Comparison of ENCODE assay signal across 20 cellular contexts in the genomic region with DNA sequence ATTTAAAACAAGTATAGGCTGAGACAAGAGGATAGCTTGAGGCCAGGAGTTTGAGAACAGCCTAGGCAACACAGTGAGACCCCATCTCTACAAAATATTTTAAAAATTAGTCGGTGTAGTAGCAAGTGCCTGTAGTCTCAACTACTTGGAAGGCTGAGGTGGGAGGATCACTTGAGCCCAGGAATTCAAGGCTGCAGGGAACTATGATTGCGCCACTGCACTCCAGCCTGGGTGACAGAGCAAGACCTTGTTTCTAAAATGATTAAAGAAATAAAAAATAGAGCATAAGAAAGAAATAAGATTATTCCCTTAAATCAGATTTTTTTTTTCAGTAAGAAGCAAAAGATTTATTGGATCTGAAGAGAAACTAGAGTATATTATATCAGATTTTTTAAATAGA. TPM values are rescaled to one million over a fixed set of nuclear protein-coding genes. Genes with fewer than 3 reads are reported as not detected.
DNase-seq lines count a peak whose midpoint lies in the region; ATAC-seq, FAIRE-seq and TF ChIP-seq lines count a peak whose summit lies in the region.
"Had no signal": no experiment of that assay in that cellular context is flagged by ENCODE, and none has a peak within 500 bp of the region (broad histone marks: within the 10 kb centered on the region; RNA-seq: fewer than 3 reads in every experiment).

No MANE protein-coding gene starts in this region.

- H3K9me3 Mint-ChIP-seq in CD8-positive, alpha-beta memory T cell: no peaks in the 10 kb centered on the region
- H3K9me3 Mint-ChIP-seq: CD4-positive, alpha-beta T cell; HFFc6 had no signal

- no peak for TF ChIP-seq RAD21 in HepG2 (CRISPR knock-in tag; IDR thresholded peaks at IDR 0.05)

- POLR2A ChIA-PET in HepG2 (lab: Yijun Ruan, JAX): no interaction called here
- POLR2A ChIA-PET in CD8-positive, alpha-beta memory T cell (lab: Charles Lee): no interaction called here

- H3K4me1 ChIP-seq in HepG2 (ENCODE audit: insufficient read depth, low read length): peaks cover 43% of the 10 kb centered on the region
- H3K4me1 ChIP-seq in right lobe of liver: peaks cover 0 to 18% (median 0%) of the 10 kb centered on the region in 4 donors
- peaks cover 12% of the 10 kb centered on the region for H3K4me1 ChIP-seq in psoas muscle
- H3K4me1 ChIP-seq in CD8-positive, alpha-beta memory T cell (ENCODE audit: insufficient read depth, low read length): no peaks in the 10 kb centered on the region
- no peaks in the 10 kb centered on the region for H3K4me1 ChIP-seq in foreskin keratinocyte

- no peaks in the 10 kb centered on the region for H3K27me3 Mint-ChIP-seq in CD8-positive, alpha-beta memory T cell
- H3K27me3 Mint-ChIP-seq: CD4-positive, alpha-beta T cell had no signal

- no peaks in the 10 kb centered on the region for H3K79me2 ChIP-seq in HepG2 (ENCODE audit: insufficient read depth, low read length)

- no peak overlapping the region for H3K9ac ChIP-seq in HepG2 (ENCODE audit: insufficient read depth, low read depth, low read length)

- H3K27ac Mint-ChIP-seq in CD8-positive, alpha-beta memory T cell: no peak overlapping the region
- H3K27ac Mint-ChIP-seq: CD4-positive, alpha-beta T cell; HFFc6 had no signal

- H3K4me3 ChIP-seq in HepG2 (replicated peaks in 1 of 3; ENCODE audit: insufficient read depth in 1 of 3, low read depth in 2 of 3, low read length in 3 of 3) (no peak overlapping the region), right lobe of liver (no peak overlapping the region), psoas muscle (no peak overlapping the region)
- H3K4me3 ChIP-seq in CD8-positive, alpha-beta memory T cell (ENCODE audit: low read length): no peak overlapping the region
- H3K4me3 ChIP-seq: A549 had no signal

- no peaks in the 10 kb centered on the region for H4K20me1 ChIP-seq in HepG2 (ENCODE audit: insufficient read depth, low read length)

- ATAC-seq in HepG2 (no peak), right lobe of liver (no peak), psoas muscle (peak in 2 of 4 donors; percentile 39 to 53), foreskin keratinocyte (no peak)
- ATAC-seq: A549, HCT116 had no signal

- no peak for FAIRE-seq in HepG2 (lab: Jason Lieb, UNC)
- FAIRE-seq: A549 had no signal

- 77% methylated on average over 2 of the region's 2 CpGs for WGBS in HepG2 (ENCODE audit: low lambda C conversion rate)
- 84% methylated on average over 2 of the region's 2 CpGs for WGBS in right lobe of liver (ENCODE audit: insufficient coverage, low coverage, low lambda C conversion rate, missing lambda C conversion rate)
- 78 to 93% (median 91%) methylated on average over 2 of the region's 2 CpGs for WGBS in psoas muscle, 3 donors

- H3K27me3 ChIP-seq in HepG2 (ENCODE audit: control insufficient read depth in 1 of 2, insufficient read depth in 2 of 2, low read length in 2 of 2): no peaks in the 10 kb centered on the region
- H3K27me3 ChIP-seq in right lobe of liver: no peaks in the 10 kb centered on the region
- no peaks in the 10 kb centered on the region for H3K27me3 ChIP-seq in psoas muscle (ENCODE audit: insufficient read depth in 3 of 3, low read length in 2 of 3)
- no peaks in the 10 kb centered on the region for H3K27me3 ChIP-seq in CD8-positive, alpha-beta memory T cell (ENCODE audit: insufficient read depth, low read length, poor library complexity, severe bottlenecking)
- no peaks in the 10 kb centered on the region for H3K27me3 ChIP-seq in foreskin keratinocyte

- DNase-seq in HepG2 (ENCODE audit: low spot score) (no peak), right lobe of liver (no peak), amniotic epithelial cell (ENCODE audit: low read depth) (peak; percentile 47), psoas muscle (no peak), foreskin keratinocyte (no peak)
- DNase-seq in activated CD4-positive, alpha-beta T cell treated with anti-CD3 and anti-CD28 coated beads, Interleukin-2, amount 50 U/mL, for 4 hours: no peak
- no peak for DNase-seq in CD8-positive, alpha-beta memory T cell
- no peak for DNase-seq in effector CD4-positive, alpha-beta T cell
- DNase-seq: AML-193; CD4-positive, alpha-beta T cell; DMS153; DMS79; GF-D8; GOT3; H7; HFFc6 had no signal

- H2AFZ ChIP-seq in HepG2 (ENCODE audit: low read length): no peak overlapping the region

- BruUV-seq in HepG2 (replicated peaks; lab: Mats Ljungman, UMichigan): no TSS peak

- H3K36me3 ChIP-seq in HepG2 (replicated peaks in 1 of 2; ENCODE audit: control insufficient read depth in 1 of 2, insufficient read depth in 2 of 2, low read length in 2 of 2): no peaks in the 10 kb centered on the region
- no peaks in the 10 kb centered on the region for H3K36me3 ChIP-seq in right lobe of liver
- peaks cover 0 to 27% of the 10 kb centered on the region in 2 donors for H3K36me3 ChIP-seq in psoas muscle (ENCODE audit: insufficient read depth in 1 of 2, low read depth in 1 of 2)
- no peaks in the 10 kb centered on the region for H3K36me3 ChIP-seq in CD8-positive, alpha-beta memory T cell (ENCODE audit: insufficient read depth, low read length)

- H3K27ac ChIP-seq in HepG2 (ENCODE audit: extremely low read length, insufficient read depth, low read length): no peak overlapping the region
- H3K27ac ChIP-seq in right lobe of liver: no peak overlapping the region
- H3K27ac ChIP-seq in psoas muscle: peak overlapping the region; percentile 54
- H3K27ac ChIP-seq in CD8-positive, alpha-beta memory T cell (ENCODE audit: low read depth, low read length): no peak overlapping the region
- H3K27ac ChIP-seq in foreskin keratinocyte: no peak overlapping the region
- H3K27ac ChIP-seq: 22Rv1, A549, C4-2B had no signal

- TF ChIP-seq POLR2A in HepG2 (IDR thresholded peaks at IDR 0.05; ENCODE audit: insufficient read depth in 1 of 2, low read depth in 2 of 2, low read length in 2 of 2) (no peak), right lobe of liver (IDR thresholded peaks at IDR 0.05) (no peak)

- H3K4me1 Mint-ChIP-seq in CD8-positive, alpha-beta memory T cell: no peaks in the 10 kb centered on the region

- no peaks in the 10 kb centered on the region for H3K36me3 Mint-ChIP-seq in CD8-positive, alpha-beta memory T cell

- H3K4me2 ChIP-seq in HepG2 (ENCODE audit: low read depth, low read length): no peak overlapping the region
- H3K4me2 ChIP-seq: A549 had no signal

- TF ChIP-seq CTCF in HepG2 (CRISPR knock-in tag; IDR thresholded peaks at IDR 0.05) (no peak), right lobe of liver (IDR thresholded peaks at IDR 0.05) (no peak), psoas muscle (IDR thresholded peaks at IDR 0.05) (no peak), foreskin keratinocyte (conservative IDR thresholded peaks at IDR 0.05) (no peak)

- H3K9me3 ChIP-seq in HepG2 (ENCODE audit: low read length) (no peaks in the 10 kb centered on the region), right lobe of liver (no peaks in the 10 kb centered on the region), psoas muscle (no peaks in the 10 kb centered on the region)
- no peaks in the 10 kb centered on the region for H3K9me3 ChIP-seq in CD8-positive, alpha-beta memory T cell (ENCODE audit: low read length)
- H3K9me3 ChIP-seq: A549 had no signal

- no peak for TF ChIP-seq EP300 in HepG2 (IDR thresholded peaks at IDR 0.05; ENCODE audit: low read depth in 2 of 2, low read length in 2 of 2)
- no peak for TF ChIP-seq EP300 in HepG2 (CRISPR knock-in tag; IDR thresholded peaks at IDR 0.05; ENCODE audit: borderline replicate concordance)

- intact Hi-C loops in HepG2 (cut with micrococcal nuclease; ENCODE audit: unreplicated experiment) (no loop called here), right lobe of liver (cut with DNase I) (no loop called here), psoas muscle (cut with DNase I) (no loop called here)

- H3K4me3 Mint-ChIP-seq in CD8-positive, alpha-beta memory T cell: no peak overlapping the region
- H3K4me3 Mint-ChIP-seq: CD4-positive, alpha-beta T cell; HFFc6 had no signal

- CTCF ChIA-PET in HepG2 (lab: Yijun Ruan, JAX; ENCODE audit: low intra/inter-chr PET ratio, low total read pairs): interaction anchor here (1.6 kb wide), 1 partner anchor 150 kb away, joined by 3 read pairs; no protein-coding TSS in a partner anchor
- CTCF ChIA-PET in CD8-positive, alpha-beta memory T cell (lab: Charles Lee): no interaction called here

- in situ Hi-C loops in HepG2 (cut with HindIII; ENCODE audit: extremely low pct_ligation_motif_present, low pct_unique_long_range_greater_than_20kb): no loop called here

RNA-seq across cellular contexts. Expression of gene LRRC20, which starts 11.7 kb away (rescaled TPM):
- total RNA-seq in HepG2 (2016; rRNA removed; fragmentation: Illumina TruSeq; extraction: Trizol) (37.5 and 38.6 TPM in 2 replicates), right lobe of liver (10 to 100 TPM in 5 of 6 experiments, 1 to 10 TPM in 1; 9.6 to 22.5 (median 16.6) TPM), psoas muscle (100 to 1,000 TPM in 3 of 4 donors, 10 to 100 TPM in 1; 66.1 to 143 (median 140) TPM), foreskin keratinocyte (8.5 and 12.7 TPM in 2 replicates)
- 7.5 and 7.6 TPM in 2 replicates for total RNA-seq in HepG2 (2016; cell fraction: cytosol; rRNA removed; fragmentation: Illumina TruSeq; extraction: Trizol; ENCODE audit: low read depth)
- total RNA-seq in HepG2 (2016; cell fraction: insoluble cytoplasmic fraction; rRNA removed; fragmentation: Illumina TruSeq; extraction: Trizol): 31.9 and 38.9 TPM in 2 replicates
- 28.7 and 30.2 TPM in 2 replicates for total RNA-seq in HepG2 (2016; cell fraction: membrane; rRNA removed; fragmentation: Illumina TruSeq; extraction: Trizol)
- total RNA-seq in HepG2 (2016; cell fraction: nucleus; rRNA removed; fragmentation: Illumina TruSeq; extraction: Trizol): 21.0 and 21.2 TPM in 2 replicates
- polyA plus RNA-seq in HepG2 (2011; rRNA removed) (31.1 and 37.0 TPM in 2 replicates), psoas muscle (100 to 1,000 TPM in 1 of 3 donors, 10 to 100 TPM in 2; 26.4 to 153 (median 67.2) TPM), foreskin keratinocyte (7.9 and 10.5 TPM in 2 replicates)
- 40.7 and 41.5 TPM in 2 replicates for polyA plus RNA-seq in HepG2 (2011; cell fraction: cytosol; rRNA removed)
- polyA plus RNA-seq in HepG2 (2011; cell fraction: nucleus; rRNA removed): 39.1 and 48.3 TPM in 2 replicates
- 20.8 and 26.7 TPM in 2 replicates for polyA plus RNA-seq in HepG2 (2012)
- 6.9 and 8.4 TPM in 2 replicates for polyA plus RNA-seq in HepG2 (2016; cell fraction: cytosol; fragmentation: Illumina TruSeq; extraction: Trizol; ENCODE audit: low read depth)
- 39.8 and 43.5 TPM in 2 replicates for polyA plus RNA-seq in HepG2 (2016; cell fraction: insoluble cytoplasmic fraction; fragmentation: Illumina TruSeq; extraction: Trizol; ENCODE audit: low read depth)
- polyA plus RNA-seq in HepG2 (2016; cell fraction: membrane; fragmentation: Illumina TruSeq; extraction: Trizol; ENCODE audit: low read depth): 24.8 and 26.5 TPM in 2 replicates
- polyA plus RNA-seq in HepG2 (2016; cell fraction: nucleus; fragmentation: Illumina TruSeq; extraction: Trizol; ENCODE audit: insufficient read depth, low read depth): 43.4 and 44.0 TPM in 2 replicates
- polyA minus RNA-seq in HepG2 (2011; rRNA and poly(A)+ RNA removed; ENCODE audit: low replicate concordance): 8.9 and 35.0 TPM in 2 replicates
- polyA minus RNA-seq in HepG2 (2011; cell fraction: cytosol; rRNA and poly(A)+ RNA removed): 14.2 and 15.2 TPM in 2 replicates
- polyA minus RNA-seq in HepG2 (2011; cell fraction: nucleus; rRNA and poly(A)+ RNA removed): 8.6 and 11.4 TPM in 2 replicates
- 10 to 100 TPM; 12.1 to 12.8 TPM for total RNA-seq in CD8-positive, alpha-beta memory T cell
- polyA plus RNA-seq in CD8-positive, alpha-beta memory T cell: 2.8 TPM

RNA-seq across cellular contexts. Expression of gene EIF4EBP2, which starts 33.2 kb away (rescaled TPM):
- total RNA-seq in HepG2 (2016; rRNA removed; fragmentation: Illumina TruSeq; extraction: Trizol) (22.0 and 38.0 TPM in 2 replicates), right lobe of liver (10 to 100 TPM; 21.0 to 80.8 (median 56.7) TPM), psoas muscle (10 to 100 TPM; 41.3 to 75.0 (median 62.0) TPM), foreskin keratinocyte (23.4 and 27.5 TPM in 2 replicates)
- total RNA-seq in HepG2 (2016; cell fraction: cytosol; rRNA removed; fragmentation: Illumina TruSeq; extraction: Trizol; ENCODE audit: low read depth): 17.2 and 19.6 TPM in 2 replicates
- total RNA-seq in HepG2 (2016; cell fraction: insoluble cytoplasmic fraction; rRNA removed; fragmentation: Illumina TruSeq; extraction: Trizol): 21.9 and 34.6 TPM in 2 replicates
- total RNA-seq in HepG2 (2016; cell fraction: membrane; rRNA removed; fragmentation: Illumina TruSeq; extraction: Trizol): 61.0 and 70.2 TPM in 2 replicates
- total RNA-seq in HepG2 (2016; cell fraction: nucleus; rRNA removed; fragmentation: Illumina TruSeq; extraction: Trizol): 16.9 and 19.6 TPM in 2 replicates
- polyA plus RNA-seq in HepG2 (2011; rRNA removed) (15.2 and 16.9 TPM in 2 replicates), psoas muscle (10 to 100 TPM; 13.0 to 76.6 (median 33.8) TPM), foreskin keratinocyte (7.2 and 10.0 TPM in 2 replicates)
- 11.8 and 19.5 TPM in 2 replicates for polyA plus RNA-seq in HepG2 (2011; cell fraction: cytosol; rRNA removed)
- 6.5 and 9.6 TPM in 2 replicates for polyA plus RNA-seq in HepG2 (2011; cell fraction: nucleus; rRNA removed)
- 30.8 and 39.1 TPM in 2 replicates for polyA plus RNA-seq in HepG2 (2012)
- polyA plus RNA-seq in HepG2 (2016; cell fraction: cytosol; fragmentation: Illumina TruSeq; extraction: Trizol; ENCODE audit: low read depth): 64.7 and 66.1 TPM in 2 replicates
- polyA plus RNA-seq in HepG2 (2016; cell fraction: insoluble cytoplasmic fraction; fragmentation: Illumina TruSeq; extraction: Trizol; ENCODE audit: low read depth): 46.1 and 53.1 TPM in 2 replicates
- 111 and 131 TPM in 2 replicates for polyA plus RNA-seq in HepG2 (2016; cell fraction: membrane; fragmentation: Illumina TruSeq; extraction: Trizol; ENCODE audit: low read depth)
- 25.2 TPM in 2 replicates for polyA plus RNA-seq in HepG2 (2016; cell fraction: nucleus; fragmentation: Illumina TruSeq; extraction: Trizol; ENCODE audit: insufficient read depth, low read depth)
- polyA minus RNA-seq in HepG2 (2011; rRNA and poly(A)+ RNA removed; ENCODE audit: low replicate concordance): 19.1 and 27.4 TPM in 2 replicates
- 18.4 and 23.2 TPM in 2 replicates for polyA minus RNA-seq in HepG2 (2011; cell fraction: cytosol; rRNA and poly(A)+ RNA removed)
- polyA minus RNA-seq in HepG2 (2011; cell fraction: nucleus; rRNA and poly(A)+ RNA removed): 15.6 and 18.5 TPM in 2 replicates
- 10 to 100 TPM; 44.4 to 45.8 TPM for total RNA-seq in CD8-positive, alpha-beta memory T cell
- polyA plus RNA-seq in CD8-positive, alpha-beta memory T cell: 61.9 TPM
